21 cellular contexts compared by ENCODE assay signal in the genomic region with DNA sequence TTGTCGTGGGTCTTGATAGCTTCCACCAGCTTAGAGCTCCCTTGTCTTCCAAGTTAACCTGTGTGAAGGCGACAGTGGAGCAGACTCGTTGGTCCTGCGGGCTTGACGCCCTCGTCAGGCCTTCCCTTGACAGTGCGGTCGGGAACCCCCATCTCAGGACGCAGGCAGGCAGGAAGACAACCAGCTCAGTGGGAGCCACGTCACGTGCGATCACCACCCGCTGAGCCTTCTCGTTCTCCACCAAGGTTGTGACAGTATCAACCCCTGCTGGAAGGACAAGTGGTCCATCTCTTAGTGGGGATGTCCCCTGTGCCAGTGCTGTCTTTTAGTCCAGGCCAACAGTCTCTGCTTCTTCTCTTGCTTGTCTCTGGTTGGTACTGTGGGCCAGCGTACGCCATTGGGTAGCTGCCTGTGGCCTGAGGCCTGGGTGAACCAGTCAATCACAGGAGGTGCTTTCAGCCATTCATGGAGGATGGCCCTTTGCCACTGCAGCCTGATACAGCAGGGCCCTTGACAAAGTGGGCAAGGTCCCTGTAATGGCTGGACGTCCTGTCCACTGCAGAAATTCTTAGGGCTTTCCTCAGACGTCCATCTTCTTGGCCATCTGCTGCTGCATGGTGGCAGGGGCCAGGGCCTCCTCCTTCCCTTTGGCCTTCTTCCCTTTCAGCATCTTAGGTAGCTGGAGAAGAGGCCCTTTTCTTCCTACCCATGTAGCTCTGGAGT. TPM values are rescaled to one million over a fixed set of nuclear protein-coding genes. Genes with fewer than 3 reads are reported as not detected.
A peak's percentile ranks its signal among the peaks of the same experiment; 100 is the strongest.
DNase-seq lines count a peak whose midpoint lies in the region; ATAC-seq, FAIRE-seq and TF ChIP-seq lines count a peak whose summit lies in the region.
"Had no signal": no experiment of that assay in that cellular context is flagged by ENCODE, and none has a peak within 500 bp of the region (broad histone marks: within the 10 kb centered on the region; RNA-seq: fewer than 3 reads in every experiment).

No MANE protein-coding gene starts in this region.

- H3K27ac ChIP-seq in adrenal gland (no peak overlapping the region), kidney (ENCODE audit: low read depth in 2 of 2, low read length in 2 of 2) (no peak overlapping the region), testis (no peak overlapping the region)
- H3K27ac ChIP-seq: BLaER1, heart right ventricle, thoracic aorta had no signal

- peak; percentile 23 for DNase-seq in activated T-cell treated with anti-CD3 and anti-CD28 coated beads, Interleukin-2, amount 50 U/mL, for 24 hours
- no peak for DNase-seq in activated T-cell treated with anti-CD3 and anti-CD28 coated beads, Interleukin-2, amount 50 U/mL, for 4 hours
- peak in 4 of 7 donors; percentile 6 to 39 (median 16) for DNase-seq in adrenal gland
- peak; percentile 32 for DNase-seq in kidney
- peak; percentile 8 for DNase-seq in testis
- no peak for DNase-seq in central memory CD4-positive, alpha-beta T cell
- DNase-seq: activated CD8-positive, alpha-beta T cell treated with anti-CD3 and anti-CD28 coated beads, Interleukin-2, amount 10 ng/mL, durations not matched to agents 7 days and 5 days; heart right ventricle; IMR-90; midbrain; MM.1S; NCI-H187; NCI-H510A; SHP77; T-helper 2 cell had no signal

- H3K27ac Mint-ChIP-seq in activated T-cell treated with anti-CD3 and anti-CD28 coated beads, Interleukin-2, amount 50 U/mL, for 24 hours: no peak overlapping the region
- H3K27ac Mint-ChIP-seq: activated CD8-positive, alpha-beta T cell treated with anti-CD3 and anti-CD28 coated beads, Interleukin-2, amount 10 ng/mL, durations not matched to agents 7 days and 5 days; activated T-helper 17 cell treated with anti-CD3 and anti-CD28 coated beads, Interleukin-2, amount 50 U/mL, for 72 hours had no signal

- no peak overlapping the region for H3K9ac ChIP-seq in kidney (ENCODE audit: low read length in 2 of 2)
- H3K9ac ChIP-seq: BLaER1 had no signal

- no peak overlapping the region for H3K4me3 Mint-ChIP-seq in activated T-cell treated with anti-CD3 and anti-CD28 coated beads, Interleukin-2, amount 50 U/mL, for 24 hours
- H3K4me3 Mint-ChIP-seq in activated T-cell treated with anti-CD3 and anti-CD28 coated beads, Interleukin-2, amount 50 U/mL, for 4 hours: no peak overlapping the region
- H3K4me3 Mint-ChIP-seq: activated CD8-positive, alpha-beta T cell treated with anti-CD3 and anti-CD28 coated beads, Interleukin-2, amount 10 ng/mL, durations not matched to agents 7 days and 5 days; activated T-helper 17 cell treated with anti-CD3 and anti-CD28 coated beads, Interleukin-2, amount 50 U/mL, for 72 hours had no signal

- TF ChIP-seq POLR2A in adrenal gland (IDR thresholded peaks at IDR 0.05) (no peak), testis (IDR thresholded peaks at IDR 0.05) (no peak)

- WGBS in adrenal gland, 4 donors: 94 to 95% (median 95%) methylated on average over 5 to 18 of the region's 18 CpGs
- WGBS in testis, 2 donors: 88 to 91% methylated on average over 17 to 18 of the region's 18 CpGs

- TF ChIP-seq CTCF in adrenal gland (IDR thresholded peaks at IDR 0.05) (no peak), kidney (IDR thresholded peaks at IDR 0.05; ENCODE audit: borderline replicate concordance, extremely low read depth, insufficient read depth) (no peak), testis (IDR thresholded peaks at IDR 0.05) (no peak)

- FAIRE-seq in kidney (lab: Jason Lieb, UNC): no peak
- FAIRE-seq: endometrium had no signal

- H3K4me3 ChIP-seq in adrenal gland: no peak overlapping the region
- H3K4me3 ChIP-seq in kidney (ENCODE audit: low read length in 2 of 2): no peak overlapping the region
- no peak overlapping the region for H3K4me3 ChIP-seq in testis
- H3K4me3 ChIP-seq: BLaER1, heart right ventricle, thoracic aorta had no signal

- no peaks in the 10 kb centered on the region for H3K27me3 Mint-ChIP-seq in activated T-cell treated with anti-CD3 and anti-CD28 coated beads, Interleukin-2, amount 50 U/mL, for 24 hours
- H3K27me3 Mint-ChIP-seq in activated T-cell treated with anti-CD3 and anti-CD28 coated beads, Interleukin-2, amount 50 U/mL, for 4 hours (ENCODE audit: low read depth): no peaks in the 10 kb centered on the region
- H3K27me3 Mint-ChIP-seq: activated T-helper 17 cell treated with anti-CD3 and anti-CD28 coated beads, Interleukin-2, amount 50 U/mL, for 72 hours had no signal

- H3K27me3 ChIP-seq in adrenal gland (no peaks in the 10 kb centered on the region), testis (no peaks in the 10 kb centered on the region)
- H3K27me3 ChIP-seq: BLaER1, heart right ventricle had no signal

- H3K4me1 Mint-ChIP-seq in activated T-cell treated with anti-CD3 and anti-CD28 coated beads, Interleukin-2, amount 50 U/mL, for 24 hours (ENCODE audit: low read depth): no peaks in the 10 kb centered on the region
- peaks cover 3% of the 10 kb centered on the region for H3K4me1 Mint-ChIP-seq in activated T-cell treated with anti-CD3 and anti-CD28 coated beads, Interleukin-2, amount 50 U/mL, for 4 hours (ENCODE audit: low read depth)
- H3K4me1 Mint-ChIP-seq: activated T-helper 17 cell treated with anti-CD3 and anti-CD28 coated beads, Interleukin-2, amount 50 U/mL, for 72 hours had no signal

- no peaks in the 10 kb centered on the region for H3K36me3 ChIP-seq in adrenal gland (replicated peaks in 1 of 2)
- no peaks in the 10 kb centered on the region for H3K36me3 ChIP-seq in kidney (ENCODE audit: control insufficient read depth in 1 of 2, insufficient read depth in 2 of 2, low read length in 2 of 2)
- H3K36me3 ChIP-seq in testis (ENCODE audit: low read depth, missing control alignments): no peaks in the 10 kb centered on the region
- H3K36me3 ChIP-seq: thoracic aorta had no signal

- no peaks in the 10 kb centered on the region for H3K9me3 Mint-ChIP-seq in activated T-cell treated with anti-CD3 and anti-CD28 coated beads, Interleukin-2, amount 50 U/mL, for 24 hours
- H3K9me3 Mint-ChIP-seq in activated T-cell treated with anti-CD3 and anti-CD28 coated beads, Interleukin-2, amount 50 U/mL, for 4 hours: no peaks in the 10 kb centered on the region
- H3K9me3 Mint-ChIP-seq: activated T-helper 17 cell treated with anti-CD3 and anti-CD28 coated beads, Interleukin-2, amount 50 U/mL, for 72 hours had no signal

- H3K9me3 ChIP-seq in adrenal gland (replicated peaks in 1 of 3) (no peaks in the 10 kb centered on the region), kidney (ENCODE audit: control insufficient read depth in 1 of 2, low read length in 2 of 2) (no peaks in the 10 kb centered on the region), testis (no peaks in the 10 kb centered on the region)
- H3K9me3 ChIP-seq: heart right ventricle, thoracic aorta had no signal

- no peak for ATAC-seq in activated T-cell treated with anti-CD3 and anti-CD28 coated beads, Interleukin-2, amount 50 U/mL, for 4 hours
- ATAC-seq in HG03432 (IDR thresholded peaks at IDR 0.05; ENCODE audit: unreplicated experiment): no peak
- ATAC-seq in SK-N-SH treated with all-trans-retinoic acid at 6 μM for 48 hours: no peak
- ATAC-seq: activated CD8-positive, alpha-beta T cell treated with anti-CD3 and anti-CD28 coated beads, Interleukin-2, amount 10 ng/mL, durations not matched to agents 7 days and 5 days; activated T-helper 17 cell treated with anti-CD3 and anti-CD28 coated beads, Interleukin-2, amount 50 U/mL, for 72 hours; heart right ventricle had no signal

- H3K36me3 Mint-ChIP-seq in activated T-cell treated with anti-CD3 and anti-CD28 coated beads, Interleukin-2, amount 50 U/mL, for 24 hours (ENCODE audit: low read depth): no peaks in the 10 kb centered on the region
- peaks cover 3% of the 10 kb centered on the region for H3K36me3 Mint-ChIP-seq in activated T-cell treated with anti-CD3 and anti-CD28 coated beads, Interleukin-2, amount 50 U/mL, for 4 hours (ENCODE audit: insufficient read depth)

- intact Hi-C loops in adrenal gland (cut with DNase I): no loop called here
- intact Hi-C loops in kidney (cut with DNase I): no loop called here
- intact Hi-C loops in testis (cut with DNase I; ENCODE audit: low total_unique reads): no loop called here

- H3K4me1 ChIP-seq in adrenal gland (replicated peaks in 1 of 2) (peaks cover 8 to 17% of the 10 kb centered on the region in 2 donors), kidney (ENCODE audit: control insufficient read depth in 1 of 2, insufficient read depth in 1 of 2, low read depth in 1 of 2, low read length in 2 of 2) (peaks cover 0 to 2% of the 10 kb centered on the region in 2 donors), testis (peaks cover 10% of the 10 kb centered on the region)

TF ChIP-seq in SK-N-SH treated with all-trans-retinoic acid at 6 μM for 48 hours, 23 proteins besides CTCF, POLR2A, EP300 and RAD21 (continues in another document):
- TF ChIP-seq ISL1 (CRISPR knock-in tag; IDR thresholded peaks at IDR 0.05) (no peak), ESRRG (CRISPR knock-in tag; IDR thresholded peaks at IDR 0.05) (no peak), PPARA (CRISPR knock-in tag; IDR thresholded peaks at IDR 0.05; ENCODE audit: borderline replicate concordance) (no peak), ZNF565 (CRISPR knock-in tag; conservative IDR thresholded peaks at IDR 0.05; ENCODE audit: low read depth) (no peak)

RNA-seq across cellular contexts. Expression of a gene that starts 31.4 kb away (rescaled TPM):
- 1 to 10 TPM; 2.3 to 3.0 (median 2.5) TPM for total RNA-seq in activated T-cell treated with anti-CD3 and anti-CD28 coated beads, Interleukin-2, amount 50 U/mL, for 4 hours
- 10 to 100 TPM; 15.5 to 35.2 (median 21.9) TPM for total RNA-seq in adrenal gland
- polyA plus RNA-seq in adrenal gland: 10 to 100 TPM in 2 of 3 donors, 1 to 10 TPM in 1; 8.2 to 73.9 (median 33.8) TPM
- total RNA-seq in kidney: 35.5 TPM
- polyA plus RNA-seq in kidney (ENCODE audit: insufficient read depth, low read depth, low replicate concordance): 18.0 TPM
- total RNA-seq in testis: 10 to 100 TPM; 39.0 to 68.2 TPM
- 25.0 TPM for polyA plus RNA-seq in testis (ENCODE audit: insufficient read depth, low read depth, low replicate concordance)

Comparison
In these comparisons a context has a peak if more than half of its experiments do, and no peak if none do; other contexts are left out.
1. DNase-seq: peak in activated T-cell treated with anti-CD3 and anti-CD28 coated beads, Interleukin-2, amount 50 U/mL, for 24 hours (single experiment), adrenal gland (4 of 7), kidney (single experiment) and testis (single experiment); none in activated T-cell treated with anti-CD3 and anti-CD28 coated beads, Interleukin-2, amount 50 U/mL, for 4 hours (single experiment) and central memory CD4-positive, alpha-beta T cell (single experiment).